Comparison of ENCODE assay signal across 8 cellular contexts in genomic region chr14:44361083-44361482, GRCh38.
"Had no signal": no experiment of that assay in that cellular context is flagged by ENCODE, and none has a peak within 500 bp of the region (broad histone marks: within the 10 kb centered on the region; RNA-seq: fewer than 3 reads in every experiment).

No MANE protein-coding gene starts in this region.

- ATAC-seq: HCT116, HepG2 had no signal

- DNase-seq: GM23248, GOT3, H7, HFFc6, KBM-7 had no signal

- H3K36me3 Mint-ChIP-seq: IgD-negative memory B cell had no signal

- H3K4me3 Mint-ChIP-seq: HFFc6, IgD-negative memory B cell had no signal

- H3K27ac Mint-ChIP-seq: HFFc6, IgD-negative memory B cell had no signal

- H3K27me3 Mint-ChIP-seq: IgD-negative memory B cell had no signal
